In genomic region chr2:33274524-33274923, GRCh38 we compare ENCODE assay signal across 1 cellular context.
TF ChIP-seq lines count a peak whose summit lies in the region.

No MANE protein-coding gene starts in this region.

TF ChIP-seq in HepG2, 621 proteins besides CTCF, POLR2A, EP300 and RAD21 (continued from another document):
- no peak for TF ChIP-seq HNF1B (CRISPR knock-in tag; IDR thresholded peaks at IDR 0.05)
- no peak for TF ChIP-seq CBX2 (IDR thresholded peaks at IDR 0.05; ENCODE audit: low read depth, low read length)
- TF ChIP-seq CBX2 (CRISPR knock-in tag; IDR thresholded peaks at IDR 0.05; ENCODE audit: low read depth) = no peak
- TF ChIP-seq NR2F6 (IDR thresholded peaks at IDR 0.05) = no peak
- TF ChIP-seq NR2F6 (CRISPR knock-in tag; IDR thresholded peaks at IDR 0.05) = no peak
